Comparison of ENCODE assay signal across 24 cellular contexts in the genomic region with DNA sequence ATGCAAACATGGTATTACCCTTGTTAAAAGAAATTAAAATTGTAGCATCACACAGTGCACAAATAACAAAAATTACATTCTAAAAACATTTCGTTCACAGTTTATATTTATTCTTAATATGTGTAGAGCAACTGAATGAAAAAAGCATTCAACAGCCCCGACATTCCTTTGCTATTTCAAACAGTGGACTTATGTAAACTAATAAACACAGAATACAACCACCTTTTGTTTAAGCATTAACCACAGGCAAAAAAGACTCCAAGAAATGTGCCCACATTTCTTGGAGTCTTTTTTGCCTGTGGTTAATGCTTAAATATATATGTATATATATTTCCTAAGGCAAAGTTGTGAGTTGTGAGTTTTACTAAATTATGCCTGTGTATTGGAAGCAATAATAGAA.
"Had no signal": no experiment of that assay in that cellular context is flagged by ENCODE, and none has a peak within 500 bp of the region (broad histone marks: within the 10 kb centered on the region; RNA-seq: fewer than 3 reads in every experiment).

No MANE protein-coding gene starts in this region.

- DNase-seq: activated CD4-positive, alpha-beta T cell treated with anti-CD3 and anti-CD28 coated beads, Interleukin-2, amount 10 ng/mL, durations not matched to agents 24 days and 14 days; activated CD4-positive, alpha-beta T cell treated with anti-CD3 and anti-CD28 coated beads, Interleukin-2, amount 50 U/mL, for 48 hours; activated CD4-positive, CD25-positive, alpha-beta regulatory T cell treated with anti-CD3 and anti-CD28 coated beads, Interleukin-2, amount 50 U/mL, for 72 hours; activated CD8-positive, alpha-beta memory T cell treated with anti-CD3 and anti-CD28 coated beads, Interleukin-2, amount 10 ng/mL, durations not matched to agents 7 days and 5 days; activated effector memory CD4-positive, alpha-beta T cell treated with Interleukin-2 at 50 U/mL for 16 hours; activated naive CD4-positive, alpha-beta T cell; activated T-cell treated with anti-CD3 and anti-CD28 coated beads, Interleukin-2, amount 50 U/mL, for 24 hours; aorta; caudate nucleus; IMR-90; Kasumi-1; KBM-7; NCI-H1048; NCI-H146; NCI-H187 treated with DMSO at 0.1 percent for 48 hours; NCI-H2081 treated with DMSO at 0.1 percent for 48 hours; NCI-H446 treated with DMSO at 0.1 percent for 48 hours; NCI-H524 treated with DMSO at 0.1 percent for 48 hours; NCI-H774; OCI-M1; SHP77 had no signal

- H3K4me3 ChIP-seq: SJSA1 had no signal

- FAIRE-seq: RCC 7860 had no signal

- H3K27ac ChIP-seq: SJSA1 had no signal

- H3K4me1 ChIP-seq: SJSA1 had no signal

- H3K9me3 ChIP-seq: SJSA1 had no signal

- ATAC-seq: activated CD8-positive, alpha-beta memory T cell treated with anti-CD3 and anti-CD28 coated beads, Interleukin-2, amount 10 ng/mL, durations not matched to agents 7 days and 5 days; WTC11 had no signal

- H3K36me3 ChIP-seq: SJSA1 had no signal
